8 cellular contexts compared by ENCODE assay signal in the genomic region with DNA sequence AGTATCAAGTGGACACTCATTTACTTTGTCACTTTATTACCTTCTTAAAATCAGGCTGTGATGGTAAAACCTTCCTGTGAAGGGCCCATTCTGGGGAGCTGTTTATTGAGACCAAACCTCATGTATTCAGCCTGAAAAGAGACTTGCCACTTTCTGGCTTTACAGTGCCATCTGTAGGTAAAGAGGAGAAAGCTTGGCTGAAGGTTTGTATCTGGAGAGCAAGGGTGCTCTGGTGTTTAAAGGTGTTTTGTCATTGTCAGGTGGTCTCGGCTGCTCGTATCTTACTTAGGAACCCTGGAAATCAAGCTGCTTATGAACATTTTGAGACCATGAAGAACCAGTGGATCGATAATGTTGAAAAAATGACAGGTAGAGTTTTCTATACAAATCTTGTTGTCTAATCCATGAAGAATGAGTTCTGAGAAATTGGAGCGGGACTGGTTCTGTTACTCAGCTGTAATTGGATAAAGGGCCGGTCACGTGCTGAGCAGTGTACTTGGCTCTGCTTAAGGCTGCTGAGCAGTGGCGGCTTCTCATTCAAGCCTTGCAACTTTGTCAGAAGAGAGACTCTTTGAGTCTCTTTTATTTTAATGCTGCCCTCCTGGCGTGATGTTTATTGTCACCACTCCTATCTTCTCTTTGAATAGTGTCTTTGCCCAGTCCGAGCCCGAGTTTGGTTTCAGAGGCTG. TPM values are rescaled to one million over a fixed set of nuclear protein-coding genes. Genes with fewer than 3 reads are reported as not detected.
DNase-seq lines count a peak whose midpoint lies in the region; ATAC-seq, FAIRE-seq and TF ChIP-seq lines count a peak whose summit lies in the region.

No MANE protein-coding gene starts in this region.

- H3K36me3 Mint-ChIP-seq in activated CD8-positive, alpha-beta T cell treated with anti-CD3 and anti-CD28 coated beads for 36 hours (ENCODE audit: low read depth), result peaks cover 9% of the 10 kb centered on the region
- H3K36me3 Mint-ChIP-seq in activated CD8-positive, alpha-beta T cell treated with anti-CD3 and anti-CD28 coated beads, Interleukin-2, amount 10 ng/mL, durations not matched to agents 7 days and 5 days (ENCODE audit: low read depth), result peaks cover 46% of the 10 kb centered on the region

- H2AK5ac ChIP-seq in H1 (ENCODE audit: low read depth, low read length), result no peak overlapping the region

- H2BK5ac ChIP-seq in H1 (ENCODE audit: low read depth, low read length), result no peak overlapping the region

- peak; percentile 32 for TF ChIP-seq CTCF in activated CD8-positive, alpha-beta T cell treated with anti-CD3 and anti-CD28 coated beads for 36 hours (IDR thresholded peaks at IDR 0.05)
- peak in 2 of 3 experiments; percentile 34 to 57; a peak in 2 of 4 replicates for TF ChIP-seq CTCF in H1 (IDR thresholded peaks at IDR 0.05; ENCODE audit: control extremely low read depth in 1 of 3, insufficient read depth in 1 of 3, low read depth in 1 of 3, low read length in 3 of 3)

- H3K4me1 Mint-ChIP-seq in activated CD8-positive, alpha-beta T cell treated with anti-CD3 and anti-CD28 coated beads for 36 hours (ENCODE audit: low read depth), result no peaks in the 10 kb centered on the region
- H3K4me1 Mint-ChIP-seq in activated CD8-positive, alpha-beta T cell treated with anti-CD3 and anti-CD28 coated beads, Interleukin-2, amount 10 ng/mL, durations not matched to agents 7 days and 5 days (ENCODE audit: low read depth), result peaks cover 4% of the 10 kb centered on the region

- 79% methylated on average over 10 of the region's 10 CpGs; no CpG with 5 or more reads in 1 of the 2 experiments for WGBS in H1 (ENCODE audit: extremely low coverage in 1 of 2, insufficient coverage in 1 of 2, insufficient read length in 1 of 2, insufficient replicate concordance in 2 of 2, low coverage in 1 of 2, low lambda C conversion rate in 2 of 2, missing lambda C conversion rate in 1 of 2), 2 experiments

- TF ChIP-seq EP300 in H1 (IDR thresholded peaks at IDR 0.05; ENCODE audit: borderline replicate concordance in 1 of 2, low read depth in 2 of 2, low read length in 2 of 2), result no peak

- DNase-seq in activated CD8-positive, alpha-beta T cell treated with anti-CD3 and anti-CD28 coated beads for 36 hours, result no peak
- DNase-seq in activated CD8-positive, alpha-beta T cell treated with anti-CD3 and anti-CD28 coated beads, Interleukin-2, amount 10 ng/mL, durations not matched to agents 7 days and 5 days, result no peak
- DNase-seq in NCI-H1694 treated with DMSO at 0.1 percent for 48 hours (lab: John Stamatoyannopoulos, UW), result peak; percentile 13
- DNase-seq in H1 (ENCODE audit: low read depth in 1 of 2, low spot score in 2 of 2), result no peak
- DNase-seq in superior temporal gyrus (ENCODE audit: extremely low spot score), result peak; percentile 44
- no peak for DNase-seq in GOT3 (lab: John Stamatoyannopoulos, UW)

- H3K9ac ChIP-seq in H1 (replicated peaks in 1 of 4; ENCODE audit: extremely low read depth in 1 of 4, low read depth in 3 of 4, low read length in 3 of 4), result no peak overlapping the region

- ATAC-seq in activated CD8-positive, alpha-beta T cell treated with anti-CD3 and anti-CD28 coated beads for 36 hours, result peak; percentile 47
- no peak for ATAC-seq in activated CD8-positive, alpha-beta T cell treated with anti-CD3 and anti-CD28 coated beads, Interleukin-2, amount 10 ng/mL, durations not matched to agents 7 days and 5 days
- ATAC-seq in HG03097 (IDR thresholded peaks at IDR 0.05; ENCODE audit: low FRiP score, unreplicated experiment) (no peak), HG02763 (IDR thresholded peaks at IDR 0.05; ENCODE audit: unreplicated experiment) (no peak)

- H4K8ac ChIP-seq in H1 (ENCODE audit: extremely low read depth, insufficient read depth, low read length), result no peak overlapping the region

- no peak overlapping the region for H2BK15ac ChIP-seq in H1 (ENCODE audit: low read length)

- FAIRE-seq in H1 (lab: Jason Lieb, UNC), result no peak

- H3K18ac ChIP-seq in H1 (ENCODE audit: extremely low read depth, low read length), result no peak overlapping the region

- no peaks in the 10 kb centered on the region for H3K9me3 Mint-ChIP-seq in activated CD8-positive, alpha-beta T cell treated with anti-CD3 and anti-CD28 coated beads for 36 hours
- H3K9me3 Mint-ChIP-seq in activated CD8-positive, alpha-beta T cell treated with anti-CD3 and anti-CD28 coated beads, Interleukin-2, amount 10 ng/mL, durations not matched to agents 7 days and 5 days (ENCODE audit: insufficient read depth), result no peaks in the 10 kb centered on the region

- H2BK12ac ChIP-seq in H1 (ENCODE audit: low read depth, low read length), result no peak overlapping the region

- H3K36me3 ChIP-seq in H1 (ENCODE audit: control insufficient read depth in 2 of 4, insufficient read depth in 4 of 4, low read length in 3 of 4), result peaks cover 49 to 93% (median 72%) of the 10 kb centered on the region in 4 experiments

- no peak overlapping the region for H3K56ac ChIP-seq in H1 (replicated peaks; ENCODE audit: insufficient read length, low read depth, low read length)

- no peaks in the 10 kb centered on the region for H3K4me1 ChIP-seq in H1 (replicated peaks in 1 of 4; ENCODE audit: control insufficient read depth in 3 of 4, insufficient read depth in 4 of 4, low read length in 3 of 4)

- TF ChIP-seq POLR2A in H1 (IDR thresholded peaks at IDR 0.05; ENCODE audit: control extremely low read depth in 1 of 2, low read depth in 2 of 2, low read length in 2 of 2), result no peak

- no peaks in the 10 kb centered on the region for H3K23me2 ChIP-seq in H1 (ENCODE audit: low read depth, low read length)

- H4K91ac ChIP-seq in H1 (replicated peaks; ENCODE audit: insufficient read length, low read length), result no peak overlapping the region

- H3K4me3 Mint-ChIP-seq in activated CD8-positive, alpha-beta T cell treated with anti-CD3 and anti-CD28 coated beads for 36 hours, result no peak overlapping the region
- H3K4me3 Mint-ChIP-seq in activated CD8-positive, alpha-beta T cell treated with anti-CD3 and anti-CD28 coated beads, Interleukin-2, amount 10 ng/mL, durations not matched to agents 7 days and 5 days, result no peak overlapping the region

- POLR2A ChIA-PET in activated CD8-positive, alpha-beta T cell treated with anti-CD3 and anti-CD28 coated beads for 36 hours (lab: Charles Lee), result no interaction called here
- POLR2A ChIA-PET in activated CD8-positive, alpha-beta T cell treated with anti-CD3 and anti-CD28 coated beads, Interleukin-2, amount 10 ng/mL, durations not matched to agents 7 days and 5 days (lab: Charles Lee), result interaction anchor here (1.6 kb wide), 1 partner anchor 224 kb away, joined by 5 read pairs; no protein-coding TSS in a partner anchor
- POLR2A ChIA-PET in H1 (lab: Charles Lee; ENCODE audit: partially characterized antibody), result interaction anchor here (0.8 to 1.4 kb wide), 5 partner anchors 10 to 25 kb away, joined by 3 to 4 read pairs (median 3); no protein-coding TSS in a partner anchor

- no peaks in the 10 kb centered on the region for H3K27me3 Mint-ChIP-seq in activated CD8-positive, alpha-beta T cell treated with anti-CD3 and anti-CD28 coated beads for 36 hours
- H3K27me3 Mint-ChIP-seq in activated CD8-positive, alpha-beta T cell treated with anti-CD3 and anti-CD28 coated beads, Interleukin-2, amount 10 ng/mL, durations not matched to agents 7 days and 5 days (ENCODE audit: low read depth), result no peaks in the 10 kb centered on the region

- CTCF ChIA-PET in activated CD8-positive, alpha-beta T cell treated with anti-CD3 and anti-CD28 coated beads for 36 hours (lab: Charles Lee), result interaction anchor here (0.8 to 2.8 kb wide), 16 partner anchors 9 to 271 kb away, joined by 3 to 14 read pairs (median 4); no protein-coding TSS in a partner anchor
- CTCF ChIA-PET in activated CD8-positive, alpha-beta T cell treated with anti-CD3 and anti-CD28 coated beads, Interleukin-2, amount 10 ng/mL, durations not matched to agents 7 days and 5 days (lab: Charles Lee), result interaction anchor here (0.6 to 4.3 kb wide), 25 partner anchors 8 to 255 kb away, joined by 3 to 48 read pairs (median 4); no protein-coding TSS in a partner anchor
- CTCF ChIA-PET in H1 (lab: Charles Lee; ENCODE audit: partially characterized antibody), result interaction anchor here (0.6 to 3.7 kb wide), 23 partner anchors 9 to 285 kb away, joined by 3 to 15 read pairs (median 3); no protein-coding TSS in a partner anchor

- H3K23ac ChIP-seq in H1 (ENCODE audit: insufficient read length), result no peak overlapping the region

- H3K14ac ChIP-seq in H1 (ENCODE audit: insufficient read length), result no peak overlapping the region

- no peak overlapping the region for H3K27ac ChIP-seq in H1 (ENCODE audit: low read depth, low read length)

- H3K4me2 ChIP-seq in H1 (ENCODE audit: insufficient read depth in 1 of 2, low read depth in 2 of 2, low read length in 2 of 2), result no peak overlapping the region

- H3K79me1 ChIP-seq in H1 (ENCODE audit: low read depth, low read length), result no peaks in the 10 kb centered on the region

- H2BK20ac ChIP-seq in H1 (ENCODE audit: low read length), result no peak overlapping the region

- no peak overlapping the region for H4K5ac ChIP-seq in H1 (ENCODE audit: insufficient read length, low read depth, low read length)

- H3K79me2 ChIP-seq in H1 (ENCODE audit: control insufficient read depth in 1 of 2, insufficient read depth in 2 of 2, low read length in 2 of 2), result no peaks in the 10 kb centered on the region

- no peaks in the 10 kb centered on the region for H3K27me3 ChIP-seq in H1 (replicated peaks in 1 of 4; ENCODE audit: control insufficient read depth in 3 of 4, extremely low read depth in 1 of 4, insufficient read depth in 3 of 4, low read length in 3 of 4)

- no peaks in the 10 kb centered on the region for H3K9me3 ChIP-seq in H1 (ENCODE audit: insufficient read depth in 2 of 2, low read depth in 1 of 2, low read length in 1 of 2)

- H4K20me1 ChIP-seq in H1 (replicated peaks in 1 of 2; ENCODE audit: control insufficient read depth in 1 of 2, insufficient read depth in 2 of 2, low read length in 2 of 2), result peaks cover 0 to 3% of the 10 kb centered on the region in 2 experiments

- intact Hi-C loops in activated CD8-positive, alpha-beta T cell treated with anti-CD3 and anti-CD28 coated beads for 36 hours (cut with micrococcal nuclease), result loop anchor here (5.0 kb wide), 1 partner anchor 216 kb away; no protein-coding TSS in a partner anchor

- peak; percentile 41 to 56 for TF ChIP-seq RAD21 in H1 (IDR thresholded peaks at IDR 0.05 in 1 of 2, conservative IDR thresholded peaks at IDR 0.05 in 1 of 2; ENCODE audit: low read depth in 2 of 2, low read length in 2 of 2)

- no peak overlapping the region for H2AFZ ChIP-seq in H1 (ENCODE audit: low read length)

- H3K4me3 ChIP-seq in H1 (ENCODE audit: extremely low read depth in 1 of 4, insufficient read depth in 2 of 4, low read depth in 3 of 4, low read length in 4 of 4), result no peak overlapping the region

- no peak overlapping the region for H3K4ac ChIP-seq in H1 (replicated peaks; ENCODE audit: insufficient read length, low read depth, low read length)

- no peak overlapping the region for H2BK120ac ChIP-seq in H1 (replicated peaks; ENCODE audit: low read depth, low read length)

- H3K27ac Mint-ChIP-seq in activated CD8-positive, alpha-beta T cell treated with anti-CD3 and anti-CD28 coated beads for 36 hours, result no peak overlapping the region
- H3K27ac Mint-ChIP-seq in activated CD8-positive, alpha-beta T cell treated with anti-CD3 and anti-CD28 coated beads, Interleukin-2, amount 10 ng/mL, durations not matched to agents 7 days and 5 days, result no peak overlapping the region

RNA-seq across cellular contexts. Expression of gene AP3M1, which starts 46.9 kb away (rescaled TPM):
- 10 to 100 TPM; 35.4 to 42.2 TPM for total RNA-seq in activated CD8-positive, alpha-beta T cell treated with anti-CD3 and anti-CD28 coated beads for 36 hours
- total RNA-seq in activated CD8-positive, alpha-beta T cell treated with anti-CD3 and anti-CD28 coated beads, Interleukin-2, amount 10 ng/mL, durations not matched to agents 7 days and 5 days, result 10 to 100 TPM; 44.2 to 49.1 TPM
- 38.9 and 41.5 TPM in 2 replicates for total RNA-seq in H1 (2021; fragmentation: NEBNext Ultra II Directional; extraction: Animal tissue kit (Norgen Biotek cat#: 25700))
- polyA plus RNA-seq in H1 (2011; rRNA removed), result 15.3 and 23.9 TPM in 2 replicates
- polyA plus RNA-seq in H1 (2011; cell fraction: cytosol; rRNA removed), result 28.4 TPM
- polyA plus RNA-seq in H1 (2011; cell fraction: nucleus; rRNA removed), result 11.6 TPM
- 21.7 to 40.7 TPM (median 27.8 TPM) in 4 replicates for polyA plus RNA-seq in H1 (2012, experiment 1 of 2)
- 2.5 TPM for polyA plus RNA-seq in H1 (2012, experiment 2 of 2)
- 23.0 TPM for polyA plus RNA-seq in H1 (2013, experiment 1 of 2)
- polyA plus RNA-seq in H1 (2013, experiment 2 of 2), result 23.0 TPM
- polyA minus RNA-seq in H1 (2011; rRNA and poly(A)+ RNA removed), result 41.5 and 54.9 TPM in 2 replicates
- polyA minus RNA-seq in H1 (2011; cell fraction: cytosol; rRNA and poly(A)+ RNA removed), result 27.5 TPM
- 32.2 TPM for polyA minus RNA-seq in H1 (2011; cell fraction: nucleus; rRNA and poly(A)+ RNA removed)

RNA-seq across cellular contexts. Expression of gene ADK, which starts 47.3 kb away (rescaled TPM):
- total RNA-seq in activated CD8-positive, alpha-beta T cell treated with anti-CD3 and anti-CD28 coated beads for 36 hours, result 10 to 100 TPM; 56.9 to 57.5 TPM
- total RNA-seq in activated CD8-positive, alpha-beta T cell treated with anti-CD3 and anti-CD28 coated beads, Interleukin-2, amount 10 ng/mL, durations not matched to agents 7 days and 5 days, result 10 to 100 TPM; 40.2 to 42.1 TPM
- 39.8 and 42.4 TPM in 2 replicates for total RNA-seq in H1 (2021; fragmentation: NEBNext Ultra II Directional; extraction: Animal tissue kit (Norgen Biotek cat#: 25700))
- 6.7 and 12.3 TPM in 2 replicates for polyA plus RNA-seq in H1 (2011; rRNA removed)
- polyA plus RNA-seq in H1 (2011; cell fraction: cytosol; rRNA removed), result 16.1 TPM
- 6.3 TPM for polyA plus RNA-seq in H1 (2011; cell fraction: nucleus; rRNA removed)
- 21.7 to 24.9 TPM (median 23.2 TPM) in 4 replicates for polyA plus RNA-seq in H1 (2012, experiment 1 of 2)
- polyA plus RNA-seq in H1 (2012, experiment 2 of 2), result 3.2 TPM
- 24.0 TPM for polyA plus RNA-seq in H1 (2013, experiment 1 of 2)
- polyA plus RNA-seq in H1 (2013, experiment 2 of 2), result 25.5 TPM
- polyA minus RNA-seq in H1 (2011; rRNA and poly(A)+ RNA removed), result 12.9 and 17.9 TPM in 2 replicates
- 14.6 TPM for polyA minus RNA-seq in H1 (2011; cell fraction: cytosol; rRNA and poly(A)+ RNA removed)
- polyA minus RNA-seq in H1 (2011; cell fraction: nucleus; rRNA and poly(A)+ RNA removed), result 30.2 TPM

Comparison
In these comparisons a context has a peak if more than half of its experiments do, and no peak if none do; other contexts are left out.
1. DNase-seq: peak in NCI-H1694 treated with DMSO at 0.1 percent for 48 hours (single experiment) and superior temporal gyrus (single experiment); none in activated CD8-positive, alpha-beta T cell treated with anti-CD3 and anti-CD28 coated beads for 36 hours (single experiment), activated CD8-positive, alpha-beta T cell treated with anti-CD3 and anti-CD28 coated beads, Interleukin-2, amount 10 ng/mL, durations not matched to agents 7 days and 5 days (single experiment), H1 (0 of 2) and GOT3 (single experiment).